ENCODE assay signal across 16 cellular contexts in the genomic region with DNA sequence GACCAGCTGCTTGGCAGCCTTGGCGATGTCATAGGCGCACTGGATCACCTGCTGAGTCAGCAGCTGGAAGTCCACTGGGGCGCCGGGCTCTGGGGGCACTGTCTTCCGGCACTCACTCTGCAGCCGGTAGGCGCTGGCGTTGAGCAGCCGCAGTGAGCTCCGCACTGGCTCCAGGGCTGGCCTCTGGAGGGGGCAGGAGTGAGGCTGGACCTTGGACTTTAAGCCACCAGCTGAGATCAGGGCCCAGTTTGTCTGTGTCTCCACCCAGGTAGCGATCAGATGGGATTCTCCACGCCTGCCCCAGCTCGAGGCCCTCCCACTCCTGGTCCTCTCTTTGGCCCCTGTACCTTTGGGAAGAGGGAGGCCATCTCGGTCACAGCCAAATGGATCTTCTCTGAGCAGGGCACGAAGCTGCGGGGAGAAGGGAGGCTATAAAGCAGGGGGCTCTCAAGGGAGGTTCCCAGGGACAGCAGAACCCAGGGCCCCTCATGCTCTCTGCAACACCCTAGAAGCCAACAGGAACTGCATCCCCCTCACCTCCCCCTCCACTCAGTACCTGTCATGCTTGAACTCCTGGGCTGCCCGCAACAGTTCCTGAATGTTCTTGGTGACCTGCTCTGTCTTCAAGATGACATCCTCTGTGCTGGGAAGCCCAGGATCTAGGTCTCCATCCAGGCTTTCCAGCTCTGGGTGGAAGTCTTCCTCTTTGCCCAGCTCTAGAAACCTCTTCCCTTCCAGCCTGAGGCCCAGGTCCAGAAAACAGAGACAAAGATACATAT. TPM values are rescaled to one million over a fixed set of nuclear protein-coding genes. Genes with fewer than 3 reads are reported as not detected.
DNase-seq lines count a peak whose midpoint lies in the region; ATAC-seq and TF ChIP-seq lines count a peak whose summit lies in the region.
"Had no signal": no experiment of that assay in that cellular context is flagged by ENCODE, and none has a peak within 500 bp of the region (broad histone marks: within the 10 kb centered on the region; RNA-seq: fewer than 3 reads in every experiment).

No MANE protein-coding gene starts in this region.

- no peak for ATAC-seq in heart left ventricle
- ATAC-seq in Right ventricle myocardium superior (ENCODE audit: poor library complexity) = no peak
- no peak for ATAC-seq in GM19397 (IDR thresholded peaks at IDR 0.05; ENCODE audit: unreplicated experiment)

- H3K27ac ChIP-seq in heart left ventricle (no peak overlapping the region), liver (ENCODE audit: low read depth in 1 of 2, low read length in 2 of 2) (peak overlapping the region; percentile 49 to 72), transverse colon (peak overlapping the region; percentile 33 to 67 (median 56))

- H3K27me3 ChIP-seq in heart left ventricle = no peaks in the 10 kb centered on the region
- no peaks in the 10 kb centered on the region for H3K27me3 ChIP-seq in liver (ENCODE audit: control insufficient read depth in 4 of 4, insufficient read depth in 4 of 4, low read length in 3 of 4)
- no peaks in the 10 kb centered on the region for H3K27me3 ChIP-seq in transverse colon
- H3K27me3 ChIP-seq: BE2C had no signal

- peaks cover 5 to 43% (median 21%) of the 10 kb centered on the region in 12 donors for H3K4me1 ChIP-seq in heart left ventricle
- H3K4me1 ChIP-seq in liver (ENCODE audit: control insufficient read depth in 4 of 4, insufficient read depth in 4 of 4, low read length in 3 of 4) = peaks cover 21 to 48% (median 36%) of the 10 kb centered on the region in 4 donors
- peaks cover 6 to 43% (median 26%) of the 10 kb centered on the region in 4 donors for H3K4me1 ChIP-seq in transverse colon
- H3K4me1 ChIP-seq: HAP-1 had no signal

- no peak overlapping the region for H3K9ac ChIP-seq in liver (ENCODE audit: low read depth in 1 of 2, low read length in 2 of 2)

- TF ChIP-seq EP300 in transverse colon (IDR thresholded peaks at IDR 0.05; ENCODE audit: low read depth) = no peak

- TF ChIP-seq POLR2A in heart left ventricle (IDR thresholded peaks at IDR 0.05) (no peak), transverse colon (IDR thresholded peaks at IDR 0.05) (no peak)

- in situ Hi-C loops in transverse colon (cut with MboI; ENCODE audit: low pct_ligation_motif_present in 1 of 4, low pct_unique_long_range_greater_than_20kb in 1 of 4, low sequenced_read_pairs in 3 of 4) = no loop called here

- H3K9me3 ChIP-seq in heart left ventricle (no peaks in the 10 kb centered on the region), liver (ENCODE audit: control insufficient read depth in 4 of 4, low read length in 3 of 4) (no peaks in the 10 kb centered on the region), transverse colon (no peaks in the 10 kb centered on the region)
- H3K9me3 ChIP-seq: BE2C, HAP-1 had no signal

- peak in 3 of 5 donors; percentile 15 to 22 (median 18) for DNase-seq in heart left ventricle
- no peak for DNase-seq in Right ventricle myocardium superior
- peak; percentile 40 for DNase-seq in SW480 (ENCODE audit: low spot score)
- DNase-seq in transverse colon = peak; percentile 83
- DNase-seq in EL = no peak
- DNase-seq in ureter (ENCODE audit: low spot score) = no peak
- DNase-seq: BE2C; foreskin fibroblast; MM.1S; NCI-H2107; retina; stimulated activated CD4-positive, alpha-beta T cell treated with anti-CD3 and anti-CD28 coated beads, Interleukin-4, amount 100 ng/mL, for 24 hours; stimulated activated naive CD4-positive, alpha-beta T cell treated with Interleukin-2 at 50 U/mL for 16 hours had no signal

- intact Hi-C loops in heart left ventricle (cut with DNase I) = loop anchor here in 2 of 10 donors (5.0 to 10.0 kb wide), 2 partner anchors 37 to 520 kb away; no protein-coding TSS in a partner anchor
- intact Hi-C loops in Right ventricle myocardium superior (cut with DNase I) = no loop called here
- intact Hi-C loops in transverse colon (cut with DNase I; ENCODE audit: low total_unique reads) = no loop called here

- TF ChIP-seq CTCF in heart left ventricle (IDR thresholded peaks at IDR 0.05) = no peak
- TF ChIP-seq CTCF in liver (IDR thresholded peaks at IDR 0.05; ENCODE audit: low read depth, low read length, missing input control) = no peak
- peak in 2 of 5 experiments; percentile 32 to 38 for TF ChIP-seq CTCF in transverse colon (IDR thresholded peaks at IDR 0.05)

- TF ChIP-seq RAD21 in liver (IDR thresholded peaks at IDR 0.05) = peak; percentile 25 to 56

- H3K36me3 ChIP-seq in heart left ventricle (peaks cover 0 to 68% (median 62%) of the 10 kb centered on the region in 9 donors), liver (ENCODE audit: control insufficient read depth in 4 of 4, insufficient read depth in 3 of 4, low read depth in 1 of 4, low read length in 3 of 4) (peaks cover 3 to 21% (median 6%) of the 10 kb centered on the region in 4 donors), transverse colon (peaks cover 0 to 12% (median 4%) of the 10 kb centered on the region in 4 donors)
- H3K36me3 ChIP-seq: BE2C had no signal

- H3K4me3 ChIP-seq in heart left ventricle (no peak overlapping the region), liver (ENCODE audit: low read depth in 1 of 3, low read length in 3 of 3) (no peak overlapping the region), transverse colon (no peak overlapping the region)
- H3K4me3 ChIP-seq: HAP-1 had no signal

- 86 to 95% (median 88%) methylated on average over 12 to 17 of the region's 17 CpGs for WGBS in heart left ventricle, 4 donors
- 36% methylated on average over 17 of the region's 17 CpGs for WGBS in liver
- WGBS in transverse colon (ENCODE audit: low coverage in 1 of 2), 2 donors = 45% methylated on average over 8 of the region's 17 CpGs; no CpG with 5 or more reads in 1 of the 2 donors

TF ChIP-seq in liver, 16 proteins besides CTCF, POLR2A, EP300 and RAD21 (continues in another document):
- TF ChIP-seq FOXA1 (IDR thresholded peaks at IDR 0.05) (no peak), YY1 (IDR thresholded peaks at IDR 0.05) (peak; percentile 71), TAF1 (conservative IDR thresholded peaks at IDR 0.05) (no peak), HNF4G (IDR thresholded peaks at IDR 0.05) (peak; percentile 97), GABPA (IDR thresholded peaks at IDR 0.05 in 1 of 2, conservative IDR thresholded peaks at IDR 0.05 in 1 of 2) (peak in 1 of 2 donors; percentile 67), HNF4A (conservative IDR thresholded peaks at IDR 0.05) (peak; percentile 98 to 99), JUND (IDR thresholded peaks at IDR 0.05) (peak in 1 of 2 donors; percentile 45), NR2F2 (IDR thresholded peaks at IDR 0.05) (peak; percentile 21), SP1 (IDR thresholded peaks at IDR 0.05) (peak; percentile 96)
- TF ChIP-seq, protein P1, sequence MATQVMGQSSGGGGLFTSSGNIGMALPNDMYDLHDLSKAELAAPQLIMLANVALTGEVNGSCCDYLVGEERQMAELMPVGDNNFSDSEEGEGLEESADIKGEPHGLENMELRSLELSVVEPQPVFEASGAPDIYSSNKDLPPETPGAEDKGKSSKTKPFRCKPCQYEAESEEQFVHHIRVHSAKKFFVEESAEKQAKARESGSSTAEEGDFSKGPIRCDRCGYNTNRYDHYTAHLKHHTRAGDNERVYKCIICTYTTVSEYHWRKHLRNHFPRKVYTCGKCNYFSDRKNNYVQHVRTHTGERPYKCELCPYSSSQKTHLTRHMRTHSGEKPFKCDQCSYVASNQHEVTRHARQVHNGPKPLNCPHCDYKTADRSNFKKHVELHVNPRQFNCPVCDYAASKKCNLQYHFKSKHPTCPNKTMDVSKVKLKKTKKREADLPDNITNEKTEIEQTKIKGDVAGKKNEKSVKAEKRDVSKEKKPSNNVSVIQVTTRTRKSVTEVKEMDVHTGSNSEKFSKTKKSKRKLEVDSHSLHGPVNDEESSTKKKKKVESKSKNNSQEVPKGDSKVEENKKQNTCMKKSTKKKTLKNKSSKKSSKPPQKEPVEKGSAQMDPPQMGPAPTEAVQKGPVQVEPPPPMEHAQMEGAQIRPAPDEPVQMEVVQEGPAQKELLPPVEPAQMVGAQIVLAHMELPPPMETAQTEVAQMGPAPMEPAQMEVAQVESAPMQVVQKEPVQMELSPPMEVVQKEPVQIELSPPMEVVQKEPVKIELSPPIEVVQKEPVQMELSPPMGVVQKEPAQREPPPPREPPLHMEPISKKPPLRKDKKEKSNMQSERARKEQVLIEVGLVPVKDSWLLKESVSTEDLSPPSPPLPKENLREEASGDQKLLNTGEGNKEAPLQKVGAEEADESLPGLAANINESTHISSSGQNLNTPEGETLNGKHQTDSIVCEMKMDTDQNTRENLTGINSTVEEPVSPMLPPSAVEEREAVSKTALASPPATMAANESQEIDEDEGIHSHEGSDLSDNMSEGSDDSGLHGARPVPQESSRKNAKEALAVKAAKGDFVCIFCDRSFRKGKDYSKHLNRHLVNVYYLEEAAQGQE (IDR thresholded peaks at IDR 0.05) = peak; percentile 65

RNA-seq across cellular contexts. Expression of a gene that starts 6.4 kb away (rescaled TPM):
- total RNA-seq in heart left ventricle = 10 to 100 TPM; 23.8 to 65.5 (median 38.3) TPM
- 10 to 100 TPM; 65.1 to 93.0 TPM for polyA plus RNA-seq in heart left ventricle
- total RNA-seq in Right ventricle myocardium superior = 39.2 TPM
- 10 to 100 TPM; 15.2 to 33.7 TPM for total RNA-seq in liver
- polyA plus RNA-seq in liver = 10 to 100 TPM; 12.2 to 42.6 TPM
- 100 to 1,000 TPM in 1 of 4 donors, 10 to 100 TPM in 3; 47.8 to 144 (median 87.7) TPM for total RNA-seq in transverse colon
- 44.6 TPM for total RNA-seq in ureter

RNA-seq across cellular contexts. Expression of a gene that starts 8.1 kb away (rescaled TPM):
- total RNA-seq in heart left ventricle = 10 to 100 TPM in 2 of 9 donors, 1 to 10 TPM in 7; 5.3 to 13.1 (median 9.0) TPM
- 1 to 10 TPM; 4.0 to 8.2 TPM for polyA plus RNA-seq in heart left ventricle
- total RNA-seq in Right ventricle myocardium superior = 7.0 TPM
- 10 to 100 TPM in 1 of 2 donors, 1 to 10 TPM in 1; 5.6 to 25.7 TPM for total RNA-seq in liver
- 10 to 100 TPM in 1 of 2 donors, 1 to 10 TPM in 1; 6.6 to 14.7 TPM for polyA plus RNA-seq in liver
- 10 to 100 TPM; 18.7 to 38.0 (median 24.6) TPM for total RNA-seq in transverse colon
- total RNA-seq in ureter = 7.8 TPM

RNA-seq across cellular contexts. Expression of a gene that starts 14.5 kb away (rescaled TPM):
- total RNA-seq in heart left ventricle (10 to 100 TPM; 23.1 to 52.9 (median 31.4) TPM), Right ventricle myocardium superior (28.5 TPM), liver (10 to 100 TPM in 1 of 2 donors, 1 to 10 TPM in 1; 4.3 to 11.1 TPM), transverse colon (10 to 100 TPM; 39.2 to 71.8 (median 41.3) TPM), ureter (37.1 TPM)
- polyA plus RNA-seq in heart left ventricle (10 to 100 TPM; 23.0 to 37.8 TPM), liver (1 to 10 TPM; 2.2 to 5.4 TPM)

RNA-seq across cellular contexts. Expression of a gene that starts 18.0 kb away (rescaled TPM):
- total RNA-seq in heart left ventricle = 1 to 10 TPM; 4.4 to 9.9 (median 6.1) TPM
- polyA plus RNA-seq in heart left ventricle = 10 to 100 TPM in 1 of 2 donors, 1 to 10 TPM in 1; 4.1 to 12.7 TPM
- 9.3 TPM for total RNA-seq in Right ventricle myocardium superior
- total RNA-seq in liver = 1 to 10 TPM in 1 of 2 donors, under 1 TPM in 1; 0.50 to 1.6 TPM
- under 1 TPM; 0.06 to 0.52 TPM for polyA plus RNA-seq in liver
- 1 to 10 TPM; 2.9 to 8.6 (median 5.6) TPM for total RNA-seq in transverse colon
- 7.7 TPM for total RNA-seq in ureter

RNA-seq across cellular contexts. Expression of a gene that starts 47.8 kb away (rescaled TPM):
- total RNA-seq in heart left ventricle = 100 to 1,000 TPM in 3 of 9 donors, 10 to 100 TPM in 6; 72.1 to 115 (median 95.5) TPM
- 10 to 100 TPM; 50.7 to 96.2 TPM for polyA plus RNA-seq in heart left ventricle
- 83.6 TPM for total RNA-seq in Right ventricle myocardium superior
- total RNA-seq in liver = 1 to 10 TPM in 1 of 2 donors, under 1 TPM in 1; 0.23 to 3.0 TPM
- under 1 TPM; 0.44 to 0.75 TPM for polyA plus RNA-seq in liver
- total RNA-seq in transverse colon = 10 to 100 TPM; 12.2 to 37.4 (median 13.9) TPM
- total RNA-seq in ureter = 23.3 TPM

Comparison
In these comparisons a context has a peak if more than half of its experiments do, and no peak if none do; other contexts are left out.
1. DNase-seq: peak in heart left ventricle (3 of 5), SW480 (single experiment) and transverse colon (single experiment); none in Right ventricle myocardium superior (single experiment), EL (single experiment) and ureter (single experiment).
2. H3K27ac ChIP-seq: peak in liver (2 of 2) and transverse colon (4 of 4); none in heart left ventricle (0 of 12).